1 cellular context compared by ENCODE assay signal in genomic region chr19:3984908-3985642, GRCh38.
TF ChIP-seq lines count a peak whose summit lies in the region.

Gene EEF2, minus strand, starts transcription at chr19:3985463. Its CDS starts 83 bp downstream, at chr19:3985380.

TF ChIP-seq in K562, 482 proteins besides CTCF, POLR2A, EP300 and RAD21 (continued from another document and continues in another):
- TF ChIP-seq ZBTB12 (CRISPR knock-in tag; IDR thresholded peaks at IDR 0.05) = peak; percentile 80
- peak; percentile 81 for TF ChIP-seq L3MBTL2 (IDR thresholded peaks at IDR 0.05)
- peak; percentile 44 for TF ChIP-seq MXD1 (CRISPR knock-in tag; IDR thresholded peaks at IDR 0.05; ENCODE audit: borderline replicate concordance, poor library complexity, severe bottlenecking)
- TF ChIP-seq MAZ (CRISPR knock-in tag; conservative IDR thresholded peaks at IDR 0.05 in 1 of 2, IDR thresholded peaks at IDR 0.05 in 1 of 2) = peak; percentile 93 to 96
- peak; percentile 95 for TF ChIP-seq CREM (IDR thresholded peaks at IDR 0.05; ENCODE audit: low read depth)
- TF ChIP-seq ZNF184 (CRISPR knock-in tag; IDR thresholded peaks at IDR 0.05) = no peak
- TF ChIP-seq MCM5 (IDR thresholded peaks at IDR 0.05; ENCODE audit: low read depth) = no peak
- no peak for TF ChIP-seq ESRRB (CRISPR knock-in tag; IDR thresholded peaks at IDR 0.05; ENCODE audit: borderline replicate concordance)
- no peak for TF ChIP-seq DLX4 (CRISPR knock-in tag; IDR thresholded peaks at IDR 0.05)
- TF ChIP-seq SMAD1 (IDR thresholded peaks at IDR 0.05; ENCODE audit: low read depth, low read length, partially characterized antibody) = peak; percentile 96
- TF ChIP-seq PREB (CRISPR knock-in tag; IDR thresholded peaks at IDR 0.05) = no peak
- no peak for TF ChIP-seq ELK3 (CRISPR knock-in tag; IDR thresholded peaks at IDR 0.05)
- TF ChIP-seq PRMT5 (CRISPR knock-in tag; IDR thresholded peaks at IDR 0.05) = 0 out of 2 replicates have a peak, but pooled peaks have one; percentile 10
- no peak for TF ChIP-seq TCF7 (IDR thresholded peaks at IDR 0.05; ENCODE audit: borderline replicate concordance)
- TF ChIP-seq BCOR (IDR thresholded peaks at IDR 0.05) = no peak
- TF ChIP-seq RBM14 (IDR thresholded peaks at IDR 0.05; ENCODE audit: borderline replicate concordance, insufficient read depth, low read depth, low read length) = peak; percentile 95; the same call in 1 of the 2 replicates
- TF ChIP-seq POLR2AphosphoS5 (IDR thresholded peaks at IDR 0.05; ENCODE audit: control insufficient read depth, insufficient read depth, low read depth, low read length) = peak; percentile 100
- peak; percentile 74; the same call in 1 of the 2 replicates for TF ChIP-seq GTF2E2 (tag; IDR thresholded peaks at IDR 0.05)
- no peak for TF ChIP-seq FOXM1 (IDR thresholded peaks at IDR 0.05; ENCODE audit: low read depth)
- TF ChIP-seq FOXM1 (CRISPR knock-in tag; IDR thresholded peaks at IDR 0.05; ENCODE audit: low read depth) = peak; percentile 86; the same call in 1 of the 2 replicates
- TF ChIP-seq ZNF140 (CRISPR knock-in tag; IDR thresholded peaks at IDR 0.05) = no peak
- TF ChIP-seq SMARCA5 (IDR thresholded peaks at IDR 0.05) = no peak
- no peak for TF ChIP-seq ZNF778 (CRISPR knock-in tag; IDR thresholded peaks at IDR 0.05)
- TF ChIP-seq TCFL5 (CRISPR knock-in tag; conservative IDR thresholded peaks at IDR 0.05) = no peak
- TF ChIP-seq NCOA6 (IDR thresholded peaks at IDR 0.05) = no peak
- TF ChIP-seq BACH1 (tag; IDR thresholded peaks at IDR 0.05) = no peak
- TF ChIP-seq MCM3 (IDR thresholded peaks at IDR 0.05) = no peak
- TF ChIP-seq CAMTA2 (CRISPR knock-in tag; conservative IDR thresholded peaks at IDR 0.05) = no peak
- TF ChIP-seq E2F4 (CRISPR knock-in tag; IDR thresholded peaks at IDR 0.05; ENCODE audit: low read depth) = peak; percentile 25; the same call in 1 of the 2 replicates
- peak; percentile 90 for TF ChIP-seq SP1 (CRISPR knock-in tag; IDR thresholded peaks at IDR 0.05)
- TF ChIP-seq ZC3H8 (IDR thresholded peaks at IDR 0.05) = no peak
- no peak for TF ChIP-seq NR4A1 (CRISPR knock-in tag; IDR thresholded peaks at IDR 0.05)
- no peak; the same call in 1 of the 2 replicates for TF ChIP-seq NR4A1 (tag; IDR thresholded peaks at IDR 0.05)
- no peak; the same call in 1 of the 2 replicates for TF ChIP-seq ZNF165 (CRISPR knock-in tag; IDR thresholded peaks at IDR 0.05; ENCODE audit: borderline replicate concordance)
- TF ChIP-seq MTF1 (CRISPR knock-in tag; IDR thresholded peaks at IDR 0.05; ENCODE audit: borderline replicate concordance) = no peak
- peak; percentile 74; the same call in 1 of the 2 replicates for TF ChIP-seq GATAD2A (IDR thresholded peaks at IDR 0.05)
- peak; percentile 57 for TF ChIP-seq GABPA (tag; conservative IDR thresholded peaks at IDR 0.05; ENCODE audit: low read depth)
- peak; percentile 64 for TF ChIP-seq NCOR1 (IDR thresholded peaks at IDR 0.05)
- TF ChIP-seq DMBX1 (CRISPR knock-in tag; IDR thresholded peaks at IDR 0.05; ENCODE audit: borderline replicate concordance) = no peak
- TF ChIP-seq XRCC5 (IDR thresholded peaks at IDR 0.05; ENCODE audit: low read depth, low read length) = peak; percentile 39; the same call in 1 of the 2 replicates
- TF ChIP-seq SMARCA4 (IDR thresholded peaks at IDR 0.05) = no peak; the same call in 1 of the 2 replicates
- peak; percentile 93 for TF ChIP-seq RB1 (IDR thresholded peaks at IDR 0.05; ENCODE audit: low read depth)
- no peak for TF ChIP-seq ZBTB26 (CRISPR knock-in tag; IDR thresholded peaks at IDR 0.05)
- TF ChIP-seq SNAPC5 (CRISPR knock-in tag; IDR thresholded peaks at IDR 0.05) = no peak
- TF ChIP-seq ARID3A (IDR thresholded peaks at IDR 0.05; ENCODE audit: borderline replicate concordance, low read depth, low read length) = no peak
- no peak for TF ChIP-seq SMARCB1 (IDR thresholded peaks at IDR 0.05; ENCODE audit: insufficient read length, low read depth)
- TF ChIP-seq MAX (CRISPR knock-in tag; IDR thresholded peaks at IDR 0.05) = peak; percentile 83
- TF ChIP-seq SMAD2 (IDR thresholded peaks at IDR 0.05; ENCODE audit: low read depth, low read length) = no peak
- peak; percentile 76 for TF ChIP-seq SIN3B (IDR thresholded peaks at IDR 0.05; ENCODE audit: low read depth)
- TF ChIP-seq ZNF785 (CRISPR knock-in tag; IDR thresholded peaks at IDR 0.05) = no peak
- TF ChIP-seq PRDM10 (IDR thresholded peaks at IDR 0.05; ENCODE audit: partially characterized antibody) = peak; percentile 31
- TF ChIP-seq STAT5A (IDR thresholded peaks at IDR 0.05; ENCODE audit: borderline replicate concordance, low read length) = peak; percentile 17; the same call in 1 of the 2 replicates
- TF ChIP-seq ZBTB7A (IDR thresholded peaks at IDR 0.05; ENCODE audit: borderline replicate concordance, control insufficient read depth, low read depth, low read length) = peak; percentile 85; the same call in 1 of the 2 replicates
- 0 out of 2 replicates have a peak, but pooled peaks have one; percentile 12 for TF ChIP-seq ZNF583 (CRISPR knock-in tag; IDR thresholded peaks at IDR 0.05)
- peak; percentile 100 for TF ChIP-seq KDM5B (IDR thresholded peaks at IDR 0.05; ENCODE audit: insufficient replicate concordance, low read depth, low read length)
- TF ChIP-seq ATF1 (CRISPR knock-in tag; IDR thresholded peaks at IDR 0.05) = peak; percentile 56; the same call in 1 of the 2 replicates
- TF ChIP-seq ATF1 (tag; IDR thresholded peaks at IDR 0.05) = peak; percentile 97
- no peak for TF ChIP-seq PTRF (tag; IDR thresholded peaks at IDR 0.05)
- TF ChIP-seq HDAC2 (IDR thresholded peaks at IDR 0.05) = peak; percentile 13; the same call in 1 of the 2 replicates
- TF ChIP-seq CBFA2T2 (conservative IDR thresholded peaks at IDR 0.05) = peak; percentile 69
- TF ChIP-seq ZNF354B (CRISPR knock-in tag; IDR thresholded peaks at IDR 0.05) = no peak
- no peak for TF ChIP-seq E2F6 (IDR thresholded peaks at IDR 0.05; ENCODE audit: borderline replicate concordance in 1 of 2, extremely low read depth in 1 of 2, insufficient read depth in 1 of 2, insufficient read length in 1 of 2, low read depth in 1 of 2, low read length in 1 of 2, poor library complexity in 1 of 2, severe bottlenecking in 1 of 2)
- TF ChIP-seq PPARD (CRISPR knock-in tag; IDR thresholded peaks at IDR 0.05) = no peak
- no peak for TF ChIP-seq ZNF695 (CRISPR knock-in tag; IDR thresholded peaks at IDR 0.05)
- no peak for TF ChIP-seq FOXA1 (IDR thresholded peaks at IDR 0.05; ENCODE audit: borderline replicate concordance)
- no peak for TF ChIP-seq SRSF9 (IDR thresholded peaks at IDR 0.05; ENCODE audit: borderline replicate concordance, low read depth, low read length)
- TF ChIP-seq GABPB2 (CRISPR knock-in tag; conservative IDR thresholded peaks at IDR 0.05) = no peak
